1 cellular context compared by ENCODE assay signal in genomic region chr11:126111458-126112116, GRCh38.
TF ChIP-seq lines count a peak whose summit lies in the region.

No MANE protein-coding gene starts in this region.

TF ChIP-seq in neural cell, 6 proteins besides CTCF, POLR2A, EP300 and RAD21 (continued from another document):
- TF ChIP-seq REST (IDR thresholded peaks at IDR 0.05; ENCODE audit: borderline replicate concordance) (no peak), SMC3 (conservative IDR thresholded peaks at IDR 0.05; ENCODE audit: poor library complexity) (no peak), TAF1 (IDR thresholded peaks at IDR 0.05; ENCODE audit: low read depth) (no peak)
